Comparison of ENCODE assay signal across 17 cellular contexts in genomic region chr9:116944714-116945534, GRCh38.
DNase-seq lines count a peak whose midpoint lies in the region; ATAC-seq and TF ChIP-seq lines count a peak whose summit lies in the region.
"Had no signal": no experiment of that assay in that cellular context is flagged by ENCODE, and none has a peak within 500 bp of the region (broad histone marks: within the 10 kb centered on the region; RNA-seq: fewer than 3 reads in every experiment).

No MANE protein-coding gene starts in this region.

- no peak for DNase-seq in CD14-positive monocyte (ENCODE audit: low spot score)
- peak; percentile 40 for DNase-seq in HPDE6-E6E7 (ENCODE audit: extremely low spot score)
- DNase-seq in RWPE1 (ENCODE audit: low spot score): peak; percentile 59
- peak; percentile 69 to 89 for DNase-seq in foreskin keratinocyte
- DNase-seq in caudate nucleus (lab: John Stamatoyannopoulos, UW): no peak
- DNase-seq in DMS153 (lab: John Stamatoyannopoulos, UW): no peak
- DNase-seq in posterior cingulate gyrus: no peak
- DNase-seq: CD8-positive, alpha-beta memory T cell; EL; HFFc6; NCI-H1436 treated with DMSO at 0.1 percent for 48 hours; NCI-H2081 treated with DMSO at 0.1 percent for 48 hours; NCI-H510A; NCI-H774; SIG-M5 had no signal

- peaks cover 0 to 10% (median 2%) of the 10 kb centered on the region in 7 donors for H3K9me3 Mint-ChIP-seq in CD14-positive monocyte
- H3K9me3 Mint-ChIP-seq: CD8-positive, alpha-beta memory T cell had no signal

- no peaks in the 10 kb centered on the region for H3K36me3 Mint-ChIP-seq in CD14-positive monocyte
- H3K36me3 Mint-ChIP-seq: CD8-positive, alpha-beta memory T cell had no signal

- CTCF ChIA-PET in RWPE1 (lab: Yijun Ruan, JAX): no interaction called here

- H3K4me3 Mint-ChIP-seq in CD14-positive monocyte: no peak overlapping the region
- H3K4me3 Mint-ChIP-seq: CD8-positive, alpha-beta memory T cell; HFFc6 had no signal

- H3K27ac ChIP-seq in RWPE1 (no peak overlapping the region), foreskin keratinocyte (no peak overlapping the region), caudate nucleus (ENCODE audit: low read depth, low read length) (no peak overlapping the region)
- H3K27ac ChIP-seq: HL-60 had no signal

- TF ChIP-seq CTCF in CD14-positive monocyte (IDR thresholded peaks at IDR 0.05) (no peak), RWPE1 (conservative IDR thresholded peaks at IDR 0.05; ENCODE audit: low read depth) (no peak), foreskin keratinocyte (conservative IDR thresholded peaks at IDR 0.05) (no peak)

- peaks cover 0 to 1% (median 0%) of the 10 kb centered on the region in 3 donors for H3K27me3 Mint-ChIP-seq in CD14-positive monocyte (ENCODE audit: low read depth in 3 of 3)

- peak overlapping the region; percentile 79 to 96 (median 90) for H3K27ac Mint-ChIP-seq in CD14-positive monocyte
- H3K27ac Mint-ChIP-seq: HFFc6 had no signal

- H3K27me3 ChIP-seq in foreskin keratinocyte: no peaks in the 10 kb centered on the region

- POLR2A ChIA-PET in RWPE1 (lab: Yijun Ruan, JAX; ENCODE audit: low non-redundant PET): no interaction called here

- peaks cover 11% of the 10 kb centered on the region for H3K4me1 ChIP-seq in foreskin keratinocyte

- ATAC-seq in foreskin keratinocyte: peak; percentile 90
- no peak for ATAC-seq in HG03354 (IDR thresholded peaks at IDR 0.05; ENCODE audit: poor library complexity, severe bottlenecking, unreplicated experiment)

- intact Hi-C loops in CD14-positive monocyte (cut with micrococcal nuclease) (no loop called here), posterior cingulate gyrus (cut with DNase I) (no loop called here)

- peaks cover 49% of the 10 kb centered on the region for H3K4me1 Mint-ChIP-seq in CD14-positive monocyte
- H3K4me1 Mint-ChIP-seq: CD8-positive, alpha-beta memory T cell had no signal

Comparison
In these comparisons a context has a peak if more than half of its experiments do, and no peak if none do; other contexts are left out.
1. DNase-seq: peak in HPDE6-E6E7 (single experiment), RWPE1 (single experiment) and foreskin keratinocyte (2 of 2); none in CD14-positive monocyte (single experiment), caudate nucleus (0 of 61), DMS153 (single experiment) and posterior cingulate gyrus (0 of 10).